ENCODE assay signal across 8 cellular contexts in the genomic region with DNA sequence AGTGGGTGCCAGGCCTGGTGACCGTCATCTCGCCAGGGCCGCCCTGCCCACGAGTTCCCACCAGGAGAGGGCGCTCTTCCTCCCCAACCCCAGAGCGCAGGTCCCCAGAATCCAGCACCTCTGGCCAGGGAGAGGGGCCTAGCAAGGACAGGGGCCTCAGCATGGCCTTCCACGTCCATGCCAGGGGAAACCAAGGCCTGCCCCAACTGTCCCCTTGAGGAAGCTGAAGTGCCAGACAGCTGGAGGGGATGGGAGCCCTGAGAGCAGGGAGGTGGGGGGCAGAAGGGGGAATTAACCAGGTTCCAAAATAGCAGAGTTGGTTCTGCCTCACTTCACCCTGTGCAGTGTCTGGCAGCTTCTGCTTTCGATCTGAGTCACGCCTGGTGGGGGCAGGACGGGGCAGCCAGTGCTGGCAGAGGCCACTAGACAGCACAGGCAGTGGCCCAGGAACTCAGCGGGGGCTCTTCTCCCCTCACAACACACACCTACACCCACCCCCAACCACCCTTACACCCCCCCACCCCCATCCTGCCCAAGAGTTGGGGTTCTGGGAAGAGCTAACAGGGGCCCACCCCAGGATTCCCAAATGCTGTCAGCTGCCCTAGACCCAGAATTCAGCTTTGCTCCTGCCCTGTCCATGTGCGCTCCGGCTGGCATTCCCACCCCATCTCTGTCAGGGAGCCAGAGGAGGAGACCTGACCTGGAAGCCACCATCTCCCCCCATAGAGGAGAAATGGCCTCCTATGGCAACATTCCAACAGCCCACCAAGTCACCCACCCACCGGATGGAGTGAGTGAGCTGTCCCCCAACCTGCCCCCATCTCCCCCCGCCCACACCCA. TPM values are rescaled to one million over a fixed set of nuclear protein-coding genes. Genes with fewer than 3 reads are reported as not detected.
DNase-seq lines count a peak whose midpoint lies in the region; ATAC-seq and TF ChIP-seq lines count a peak whose summit lies in the region.

No MANE protein-coding gene starts in this region.

- CTCF ChIA-PET in Panc1 (lab: Charles Lee): interaction anchor here (0.6 to 1.1 kb wide), 7 partner anchors 10 to 114 kb away, joined by 3 to 9 read pairs (median 4); no protein-coding TSS in a partner anchor
- CTCF ChIA-PET in activated naive CD4-positive, alpha-beta T cell treated with anti-CD3 and anti-CD28 coated beads for 36 hours (lab: Charles Lee): interaction anchor here (0.5 to 3.1 kb wide), 14 partner anchors 10 to 1703 kb away, joined by 3 to 13 read pairs (median 4); a partner anchor contains a TSS

- peak; percentile 32 to 79 (median 41) for DNase-seq in CD4-positive, CD25-positive, alpha-beta regulatory T cell
- DNase-seq in Panc1 (ENCODE audit: low read depth, low spot score) (peak; percentile 17), glomerular visceral epithelial cell (ENCODE audit: extremely low spot score) (peak; percentile 83), posterior cingulate gyrus (peak; percentile 66 to 97 (median 82)), aorta (peak; percentile 94)
- peak; percentile 88 for DNase-seq in activated naive CD4-positive, alpha-beta T cell treated with anti-CD3 and anti-CD28 coated beads for 36 hours

- peak; percentile 34 for TF ChIP-seq POLR2A in GM19099 (IDR thresholded peaks at IDR 0.05; ENCODE audit: extremely low read depth, insufficient read length, low read depth)

- peak overlapping the region in 2 of 4 donors; percentile 53 to 82 for H3K4me3 Mint-ChIP-seq in CD4-positive, CD25-positive, alpha-beta regulatory T cell
- peak overlapping the region; percentile 26 for H3K4me3 Mint-ChIP-seq in activated naive CD4-positive, alpha-beta T cell treated with anti-CD3 and anti-CD28 coated beads for 36 hours

- no peaks in the 10 kb centered on the region for H3K9me3 ChIP-seq in CD4-positive, CD25-positive, alpha-beta regulatory T cell (ENCODE audit: control insufficient read depth in 2 of 2, low read length in 2 of 2)
- H3K9me3 ChIP-seq in Panc1 (ENCODE audit: control insufficient read depth, insufficient read depth, low read depth, low read length) (no peaks in the 10 kb centered on the region), aorta (ENCODE audit: control insufficient read depth, low read length) (no peaks in the 10 kb centered on the region)

- peaks cover 37% of the 10 kb centered on the region for H3K4me1 ChIP-seq in CD4-positive, CD25-positive, alpha-beta regulatory T cell (ENCODE audit: control insufficient read depth, insufficient read depth, low read length, poor library complexity, severe bottlenecking)
- H3K4me1 ChIP-seq in Panc1 (ENCODE audit: control insufficient read depth, insufficient read depth, low read length) (peaks cover 3% of the 10 kb centered on the region), aorta (ENCODE audit: control insufficient read depth in 1 of 2, insufficient read depth in 2 of 2, low read length in 2 of 2) (peaks cover 0 to 5% of the 10 kb centered on the region in 2 donors)

- no peaks in the 10 kb centered on the region for H3K27me3 Mint-ChIP-seq in CD4-positive, CD25-positive, alpha-beta regulatory T cell
- no peaks in the 10 kb centered on the region for H3K27me3 Mint-ChIP-seq in activated naive CD4-positive, alpha-beta T cell treated with anti-CD3 and anti-CD28 coated beads for 36 hours (ENCODE audit: low read depth)

- BruUV-seq in Panc1 (replicated peaks; lab: Mats Ljungman, UMichigan): no TSS peak

- POLR2A ChIA-PET in Panc1 (lab: Charles Lee): no interaction called here

- H3K27me3 ChIP-seq in CD4-positive, CD25-positive, alpha-beta regulatory T cell (ENCODE audit: control insufficient read depth, insufficient read depth, low read length): no peaks in the 10 kb centered on the region
- no peaks in the 10 kb centered on the region for H3K27me3 ChIP-seq in Panc1 (ENCODE audit: control insufficient read depth, insufficient read depth, low read length)
- H3K27me3 ChIP-seq in aorta (ENCODE audit: control insufficient read depth in 1 of 2, insufficient read depth in 2 of 2, low read length in 1 of 2): no peaks in the 10 kb centered on the region

- no peaks in the 10 kb centered on the region for H3K9me3 Mint-ChIP-seq in CD4-positive, CD25-positive, alpha-beta regulatory T cell
- no peaks in the 10 kb centered on the region for H3K9me3 Mint-ChIP-seq in activated naive CD4-positive, alpha-beta T cell treated with anti-CD3 and anti-CD28 coated beads for 36 hours

- WGBS in aorta, 2 donors: 12 to 16% methylated on average over 15 of the region's 15 CpGs

- H3K36me3 Mint-ChIP-seq in CD4-positive, CD25-positive, alpha-beta regulatory T cell: peaks cover 8% of the 10 kb centered on the region
- no peaks in the 10 kb centered on the region for H3K36me3 Mint-ChIP-seq in activated naive CD4-positive, alpha-beta T cell treated with anti-CD3 and anti-CD28 coated beads for 36 hours (ENCODE audit: low read depth)

- in situ Hi-C loops in Panc1 (cut with HindIII; ENCODE audit: low pct_unique_long_range_greater_than_20kb, low sequenced_read_pairs): no loop called here

- intact Hi-C loops in Panc1 (cut with micrococcal nuclease; ENCODE audit: unreplicated experiment): no loop called here
- intact Hi-C loops in activated naive CD4-positive, alpha-beta T cell treated with anti-CD3 and anti-CD28 coated beads for 36 hours (cut with micrococcal nuclease): loop anchor here (1.0 to 10.0 kb wide), 4 partner anchors 23 to 339 kb away; a partner anchor contains a TSS
- intact Hi-C loops in posterior cingulate gyrus (cut with DNase I): loop anchor here (1.0 kb wide), 1 partner anchor 29 kb away; a partner anchor contains a TSS
- intact Hi-C loops in aorta (cut with DNase I): loop anchor here in 1 of 2 donors (1.0 to 2.0 kb wide), 2 partner anchors 29 to 81 kb away; a partner anchor contains a TSS

- H3K27ac Mint-ChIP-seq in CD4-positive, CD25-positive, alpha-beta regulatory T cell: peak overlapping the region in 2 of 3 donors; percentile 82 to 94
- H3K27ac Mint-ChIP-seq in activated naive CD4-positive, alpha-beta T cell treated with anti-CD3 and anti-CD28 coated beads for 36 hours: peak overlapping the region; percentile 87

- H3K4me1 Mint-ChIP-seq in CD4-positive, CD25-positive, alpha-beta regulatory T cell: peaks cover 4 to 49% (median 37%) of the 10 kb centered on the region in 4 donors
- H3K4me1 Mint-ChIP-seq in activated naive CD4-positive, alpha-beta T cell treated with anti-CD3 and anti-CD28 coated beads for 36 hours (ENCODE audit: low read depth): peaks cover 29% of the 10 kb centered on the region

- no peak overlapping the region for H3K4me3 ChIP-seq in CD4-positive, CD25-positive, alpha-beta regulatory T cell (ENCODE audit: low read depth, low read length)
- H3K4me3 ChIP-seq in Panc1 (ENCODE audit: low read depth in 2 of 2, low read length in 2 of 2) (no peak overlapping the region), aorta (ENCODE audit: low read length in 2 of 2) (no peak overlapping the region)

- peak overlapping the region; percentile 62 for H3K27ac ChIP-seq in CD4-positive, CD25-positive, alpha-beta regulatory T cell (ENCODE audit: insufficient read depth, low read length, poor library complexity, severe bottlenecking)
- no peak overlapping the region for H3K27ac ChIP-seq in Panc1 (ENCODE audit: low read length)
- H3K27ac ChIP-seq in aorta (ENCODE audit: low read depth in 1 of 2, low read length in 2 of 2): peak overlapping the region; percentile 18 to 46

- TF ChIP-seq CTCF in Panc1 (IDR thresholded peaks at IDR 0.05): peak; percentile 86

- ATAC-seq in CD4-positive, CD25-positive, alpha-beta regulatory T cell (ENCODE audit: low read depth in 2 of 2): peak; percentile 88 to 89
- ATAC-seq in HG03159 (IDR thresholded peaks at IDR 0.05; ENCODE audit: unreplicated experiment): peak; percentile 80
- peak; percentile 74 for ATAC-seq in Panc1
- ATAC-seq in aorta (ENCODE audit: low FRiP score): peak; percentile 90

- H3K36me3 ChIP-seq in CD4-positive, CD25-positive, alpha-beta regulatory T cell (ENCODE audit: control insufficient read depth, insufficient read depth, low read length): no peaks in the 10 kb centered on the region
- H3K36me3 ChIP-seq in Panc1 (ENCODE audit: control insufficient read depth, insufficient read depth, low read length) (no peaks in the 10 kb centered on the region), aorta (ENCODE audit: control insufficient read depth in 1 of 2, insufficient read depth in 2 of 2, low read length in 1 of 2) (no peaks in the 10 kb centered on the region)

RNA-seq across cellular contexts. Expression of a gene that starts 29.2 kb away (rescaled TPM):
- 26.7 TPM for total RNA-seq in CD4-positive, CD25-positive, alpha-beta regulatory T cell
- 10 to 100 TPM in 1 of 4 donors, 1 to 10 TPM in 3; 8.0 to 11.0 (median 8.7) TPM for polyA plus RNA-seq in CD4-positive, CD25-positive, alpha-beta regulatory T cell
- total RNA-seq in Panc1 (2021; ENCODE audit: unreplicated experiment): 13.3 TPM
- polyA plus RNA-seq in Panc1 (2012; ENCODE audit: insufficient read length): 14.9 TPM
- total RNA-seq in activated naive CD4-positive, alpha-beta T cell treated with anti-CD3 and anti-CD28 coated beads for 36 hours: 1 to 10 TPM; 5.7 to 7.9 TPM
- 10 to 100 TPM; 22.2 to 32.1 TPM for total RNA-seq in aorta
- 10 to 100 TPM in 1 of 2 donors, 1 to 10 TPM in 1; 7.3 to 20.9 TPM for polyA plus RNA-seq in aorta

RNA-seq across cellular contexts. Expression of a gene that starts 41.0 kb away (rescaled TPM):
- total RNA-seq in CD4-positive, CD25-positive, alpha-beta regulatory T cell: not detected
- polyA plus RNA-seq in CD4-positive, CD25-positive, alpha-beta regulatory T cell: not detected
- total RNA-seq in Panc1 (2021; ENCODE audit: unreplicated experiment) (0.18 TPM), aorta (under 1 TPM; 0.33 to 0.65 TPM)
- polyA plus RNA-seq in Panc1 (2012; ENCODE audit: insufficient read length): 0.16 TPM
- not detected for total RNA-seq in activated naive CD4-positive, alpha-beta T cell treated with anti-CD3 and anti-CD28 coated beads for 36 hours
- 1 to 10 TPM; 1.1 to 2.5 TPM for polyA plus RNA-seq in aorta

Comparison
In these comparisons a context has a peak if more than half of its experiments do, and no peak if none do; other contexts are left out.
1. DNase-seq: peak in every context shown above with its lines; median percentile 94 in aorta; 88 in activated naive CD4-positive, alpha-beta T cell treated with anti-CD3 and anti-CD28 coated beads for 36 hours; 83 in glomerular visceral epithelial cell; 82 in posterior cingulate gyrus; 41 in CD4-positive, CD25-positive, alpha-beta regulatory T cell; 17 in Panc1.